In genomic region chr22:47765757-47766156, GRCh38 we compare ENCODE assay signal across 34 cellular contexts.
"Had no signal": no experiment of that assay in that cellular context is flagged by ENCODE, and none has a peak within 500 bp of the region (broad histone marks: within the 10 kb centered on the region; RNA-seq: fewer than 3 reads in every experiment).

No MANE protein-coding gene starts in this region.

- H3K27ac ChIP-seq: adrenal gland, body of pancreas, brain microvascular endothelial cell, breast epithelium, VCaP had no signal

- H3K4me1 Mint-ChIP-seq: activated B cell treated with CpG ODN at 0.5 μM for 24 hours; activated CD4-positive, alpha-beta T cell treated with anti-CD3 and anti-CD28 coated beads, Interleukin-2, amount 10 ng/mL, durations not matched to agents 24 days and 14 days; activated naive CD8-positive, alpha-beta T cell treated with anti-CD3 and anti-CD28 coated beads for 36 hours; activated T-helper 17 cell treated with anti-CD3 and anti-CD28 coated beads, Interleukin-2, amount 50 U/mL, for 72 hours had no signal

- ATAC-seq: activated CD8-positive, alpha-beta T cell treated with anti-CD3 and anti-CD28 coated beads for 36 hours; activated naive CD4-positive, alpha-beta T cell treated with anti-CD3 and anti-CD28 coated beads, Interleukin-2, amount 50 U/mL, for 72 hours; activated T-cell treated with anti-CD3 and anti-CD28 coated beads, Interleukin-2, amount 50 U/mL, for 4 hours; activated T-cell treated with anti-CD3 and anti-CD28 coated beads, Interleukin-2, amount 50 U/mL, for 72 hours; activated T-helper 17 cell treated with anti-CD3 and anti-CD28 coated beads, Interleukin-2, amount 50 U/mL, for 72 hours; body of pancreas had no signal

- H3K4me3 ChIP-seq: adrenal gland, body of pancreas, breast epithelium had no signal

- H3K27me3 Mint-ChIP-seq: activated CD4-positive, alpha-beta T cell treated with anti-CD3 and anti-CD28 coated beads, Interleukin-2, amount 10 ng/mL, durations not matched to agents 24 days and 14 days had no signal

- H3K4me1 ChIP-seq: adrenal gland, body of pancreas, breast epithelium had no signal

- H3K27me3 ChIP-seq: body of pancreas, brain microvascular endothelial cell had no signal

- H3K9me3 Mint-ChIP-seq: activated B cell treated with CpG ODN at 0.5 μM for 24 hours; activated CD4-positive, alpha-beta memory T cell treated with anti-CD3 and anti-CD28 coated beads for 36 hours; activated CD4-positive, alpha-beta T cell treated with anti-CD3 and anti-CD28 coated beads, Interleukin-2, amount 10 ng/mL, durations not matched to agents 24 days and 14 days; activated CD8-positive, alpha-beta T cell treated with anti-CD3 and anti-CD28 coated beads for 36 hours; activated naive CD4-positive, alpha-beta T cell treated with anti-CD3 and anti-CD28 coated beads for 36 hours; activated naive CD8-positive, alpha-beta T cell treated with anti-CD3 and anti-CD28 coated beads for 36 hours; activated T-cell treated with anti-CD3 and anti-CD28 coated beads, Interleukin-2, amount 50 U/mL, for 4 hours; activated T-helper 1 cell treated with anti-CD3 and anti-CD28 coated beads, Interleukin-12 subunit alpha, Interleukin-12 subunit beta, Interleukin-2, Interleukin-4 antibody, amounts not matched to agents 30 ng/mL and 10 ng/mL and 1 ng/mL, durations not matched to agents 14 hours and 24 hours and 36 hours; T-helper 1 cell treated with Interleukin-12 subunit alpha and Interleukin-12 subunit beta and Interleukin-4 antibody, amounts not matched to agents 30 μg/mL and 1 μg/mL, for 36 hours had no signal

- H3K9me3 ChIP-seq: adrenal gland, body of pancreas, breast epithelium had no signal

- H3K27ac Mint-ChIP-seq: activated B cell treated with CpG ODN at 0.5 μM for 24 hours; activated CD4-positive, alpha-beta memory T cell treated with anti-CD3 and anti-CD28 coated beads for 36 hours; activated CD4-positive, alpha-beta T cell treated with anti-CD3 and anti-CD28 coated beads, Interleukin-2, amount 10 ng/mL, durations not matched to agents 24 days and 14 days; activated CD8-positive, alpha-beta T cell treated with anti-CD3 and anti-CD28 coated beads for 36 hours; activated naive CD4-positive, alpha-beta T cell treated with anti-CD3 and anti-CD28 coated beads for 36 hours; activated naive CD4-positive, alpha-beta T cell treated with anti-CD3 and anti-CD28 coated beads, Interleukin-2, amount 50 U/mL, for 72 hours; activated naive CD8-positive, alpha-beta T cell treated with anti-CD3 and anti-CD28 coated beads for 36 hours; activated T-cell treated with anti-CD3 and anti-CD28 coated beads, Interleukin-2, amount 50 U/mL, for 72 hours; activated T-helper 1 cell treated with anti-CD3 and anti-CD28 coated beads, Interleukin-12 subunit alpha, Interleukin-12 subunit beta, Interleukin-2, Interleukin-4 antibody, amounts not matched to agents 30 ng/mL and 10 ng/mL and 1 ng/mL, durations not matched to agents 14 hours and 24 hours and 36 hours; activated T-helper 17 cell treated with anti-CD3 and anti-CD28 coated beads, Interleukin-2, amount 50 U/mL, for 72 hours; T-helper 1 cell treated with Interleukin-12 subunit alpha and Interleukin-12 subunit beta and Interleukin-4 antibody, amounts not matched to agents 30 μg/mL and 1 μg/mL, for 36 hours; T-helper 2 cell treated with Interferon-gamma antibody and Interleukin-4, amounts not matched to agents 5 μg/mL and 100 μg/mL, for 36 hours had no signal

- DNase-seq: activated B cell treated with CpG ODN at 0.5 μM for 24 hours; activated CD4-positive, alpha-beta memory T cell treated with anti-CD3 and anti-CD28 coated beads for 36 hours; activated CD4-positive, alpha-beta T cell treated with anti-CD3 and anti-CD28 coated beads for 4 hours; activated CD4-positive, alpha-beta T cell treated with anti-CD3 and anti-CD28 coated beads, Interleukin-2, amount 10 ng/mL, durations not matched to agents 24 days and 14 days; activated CD4-positive, alpha-beta T cell treated with anti-CD3 and anti-CD28 coated beads, Interleukin-2, amount 50 U/mL, for 1 hour; activated CD4-positive, alpha-beta T cell treated with anti-CD3 and anti-CD28 coated beads, Interleukin-2, amount 50 U/mL, for 4 hours; activated CD4-positive, CD25-positive, alpha-beta regulatory T cell treated with anti-CD3 and anti-CD28 coated beads, Interleukin-2, amount 50 U/mL, for 72 hours; activated CD8-positive, alpha-beta memory T cell treated with anti-CD3 and anti-CD28 coated beads, Interleukin-2, amount 50 U/mL, for 4 hours; activated CD8-positive, alpha-beta T cell treated with anti-CD3 and anti-CD28 coated beads for 36 hours; activated effector memory CD4-positive, alpha-beta T cell treated with anti-CD3 and anti-CD28 coated beads, Interleukin-2, amount 50 U/mL, for 16 hours; activated gamma-delta T cell treated with Interleukin-2 at 50 U/mL for 16 hours; activated naive CD4-positive, alpha-beta T cell; activated naive CD4-positive, alpha-beta T cell treated with anti-CD3 and anti-CD28 coated beads for 36 hours; activated naive CD4-positive, alpha-beta T cell treated with anti-CD3 and anti-CD28 coated beads, Interleukin-2, amount 50 U/mL, for 16 hours; activated naive CD8-positive, alpha-beta T cell treated with anti-CD3 and anti-CD28 coated beads for 36 hours; activated T-cell treated with anti-CD3 and anti-CD28 coated beads for 4 hours; activated T-cell treated with anti-CD3 and anti-CD28 coated beads, Interleukin-2, amount 50 U/mL, for 1 hour; activated T-cell treated with anti-CD3 and anti-CD28 coated beads, Interleukin-2, amount 50 U/mL, for 4 hours; activated T-cell treated with anti-CD3 and anti-CD28 coated beads, Interleukin-2, amount 50 U/mL, for 72 hours; adrenal gland; amniotic stem cell; body of pancreas; brain microvascular endothelial cell; central memory CD4-positive, alpha-beta T cell; T-helper 1 cell; T-helper 2 cell; T-helper 9 cell had no signal

- H3K36me3 ChIP-seq: adrenal gland, brain microvascular endothelial cell, breast epithelium had no signal

- H3K4me3 Mint-ChIP-seq: activated B cell treated with CpG ODN at 0.5 μM for 24 hours; activated CD4-positive, alpha-beta memory T cell treated with anti-CD3 and anti-CD28 coated beads for 36 hours; activated CD4-positive, alpha-beta T cell treated with anti-CD3 and anti-CD28 coated beads, Interleukin-2, amount 10 ng/mL, durations not matched to agents 24 days and 14 days; activated CD8-positive, alpha-beta T cell treated with anti-CD3 and anti-CD28 coated beads for 36 hours; activated naive CD4-positive, alpha-beta T cell treated with anti-CD3 and anti-CD28 coated beads for 36 hours; activated naive CD8-positive, alpha-beta T cell treated with anti-CD3 and anti-CD28 coated beads for 36 hours; activated T-cell treated with anti-CD3 and anti-CD28 coated beads, Interleukin-2, amount 50 U/mL, for 4 hours; activated T-cell treated with anti-CD3 and anti-CD28 coated beads, Interleukin-2, amount 50 U/mL, for 72 hours; activated T-helper 1 cell treated with anti-CD3 and anti-CD28 coated beads, Interleukin-12 subunit alpha, Interleukin-12 subunit beta, Interleukin-2, Interleukin-4 antibody, amounts not matched to agents 30 ng/mL and 10 ng/mL and 1 ng/mL, durations not matched to agents 14 hours and 24 hours and 36 hours; activated T-helper 17 cell treated with anti-CD3 and anti-CD28 coated beads, Interleukin-2, amount 50 U/mL, for 72 hours; T-helper 1 cell treated with Interleukin-12 subunit alpha and Interleukin-12 subunit beta and Interleukin-4 antibody, amounts not matched to agents 30 μg/mL and 1 μg/mL, for 36 hours; T-helper 2 cell treated with Interferon-gamma antibody and Interleukin-4, amounts not matched to agents 5 μg/mL and 100 μg/mL, for 36 hours had no signal

- H3K36me3 Mint-ChIP-seq: activated CD4-positive, alpha-beta memory T cell treated with anti-CD3 and anti-CD28 coated beads for 36 hours; activated naive CD4-positive, alpha-beta T cell treated with anti-CD3 and anti-CD28 coated beads, Interleukin-2, amount 50 U/mL, for 72 hours; activated naive CD8-positive, alpha-beta T cell treated with anti-CD3 and anti-CD28 coated beads for 36 hours had no signal
